In genomic region chr6:16327777-16328325, GRCh38 we compare ENCODE assay signal across 26 cellular contexts.
"Had no signal": no experiment of that assay in that cellular context is flagged by ENCODE, and none has a peak within 500 bp of the region (broad histone marks: within the 10 kb centered on the region; RNA-seq: fewer than 3 reads in every experiment).

No MANE protein-coding gene starts in this region.

- H3K36me3 Mint-ChIP-seq: natural killer cell treated with Interleukin-12 subunit alpha and Interleukin-12 subunit beta and Interleukin-15 and Interleukin-18, amount 100 ng/mL, for 72 hours had no signal

- H3K9me3 Mint-ChIP-seq: activated CD4-positive, alpha-beta memory T cell treated with anti-CD3 and anti-CD28 coated beads, Interleukin-2, amount 10 ng/mL, durations not matched to agents 7 days and 5 days; activated naive CD4-positive, alpha-beta T cell treated with anti-CD3 and anti-CD28 coated beads for 36 hours; activated T-helper 2 cell treated with anti-CD3 and anti-CD28 coated beads, Interferon-gamma antibody, Interleukin-2, Interleukin-4, amounts not matched to agents 10 μg/mL and 5 μg/mL and 100 μg/mL, durations not matched to agents 14 hours and 24 hours and 36 hours; dendritic cell treated with granulocyte-macrophage colony-stimulating factor and Interleukin-4, amounts not matched to agents 40 ng/mL and 50 ng/mL, for 4 days; natural killer cell treated with Interleukin-12 subunit alpha and Interleukin-12 subunit beta and Interleukin-15 and Interleukin-18, amount 100 ng/mL, for 72 hours; stimulated activated naive CD8-positive, alpha-beta T cell treated with anti-CD3 and anti-CD28 coated beads, Interleukin-15, amount 100 ng/mL, for 72 hours; type B pancreatic cell had no signal

- H3K4me3 Mint-ChIP-seq: activated CD4-positive, alpha-beta memory T cell treated with anti-CD3 and anti-CD28 coated beads, Interleukin-2, amount 10 ng/mL, durations not matched to agents 7 days and 5 days; activated CD8-positive, alpha-beta memory T cell treated with anti-CD3 and anti-CD28 coated beads, Interleukin-2, amount 10 ng/mL, durations not matched to agents 7 days and 5 days; activated naive CD4-positive, alpha-beta T cell treated with anti-CD3 and anti-CD28 coated beads for 36 hours; activated naive CD8-positive, alpha-beta T cell treated with anti-CD3 and anti-CD28 coated beads, Interleukin-2, amount 10 ng/mL, durations not matched to agents 7 days and 5 days; dendritic cell treated with granulocyte-macrophage colony-stimulating factor and Interleukin-4, amounts not matched to agents 40 ng/mL and 50 ng/mL, for 4 days; endodermal cell; natural killer cell treated with Interleukin-12 subunit alpha and Interleukin-12 subunit beta and Interleukin-15 and Interleukin-18, amount 100 ng/mL, for 72 hours; stimulated activated naive CD8-positive, alpha-beta T cell treated with anti-CD3 and anti-CD28 coated beads, Interleukin-15, amount 100 ng/mL, for 72 hours; type B pancreatic cell had no signal

- H3K27ac Mint-ChIP-seq: activated CD4-positive, alpha-beta memory T cell treated with anti-CD3 and anti-CD28 coated beads, Interleukin-2, amount 10 ng/mL, durations not matched to agents 7 days and 5 days; activated CD8-positive, alpha-beta memory T cell treated with anti-CD3 and anti-CD28 coated beads, Interleukin-2, amount 10 ng/mL, durations not matched to agents 7 days and 5 days; activated naive CD4-positive, alpha-beta T cell treated with anti-CD3 and anti-CD28 coated beads for 36 hours; activated naive CD8-positive, alpha-beta T cell treated with anti-CD3 and anti-CD28 coated beads, Interleukin-2, amount 10 ng/mL, durations not matched to agents 7 days and 5 days; activated T-helper 2 cell treated with anti-CD3 and anti-CD28 coated beads, Interferon-gamma antibody, Interleukin-2, Interleukin-4, amounts not matched to agents 10 μg/mL and 5 μg/mL and 100 μg/mL, durations not matched to agents 14 hours and 24 hours and 36 hours; dendritic cell treated with granulocyte-macrophage colony-stimulating factor and Interleukin-4, amounts not matched to agents 40 ng/mL and 50 ng/mL, for 4 days; endodermal cell; progenitor cell of endocrine pancreas; type B pancreatic cell had no signal

- DNase-seq: activated CD4-positive, alpha-beta memory T cell treated with anti-CD3 and anti-CD28 coated beads, Interleukin-2, amount 10 ng/mL, durations not matched to agents 7 days and 5 days; activated CD4-positive, alpha-beta T cell treated with anti-CD3 and anti-CD28 coated beads for 48 hours; activated CD8-positive, alpha-beta memory T cell treated with anti-CD3 and anti-CD28 coated beads, Interleukin-2, amount 10 ng/mL, durations not matched to agents 7 days and 5 days; activated naive CD4-positive, alpha-beta T cell treated with anti-CD3 and anti-CD28 coated beads for 36 hours; activated naive CD8-positive, alpha-beta T cell treated with anti-CD3 and anti-CD28 coated beads, Interleukin-2, amount 10 ng/mL, durations not matched to agents 7 days and 5 days; activated T-cell treated with anti-CD3 and anti-CD28 coated beads, Interleukin-2, amount 50 U/mL, for 48 hours; amniotic stem cell; central memory CD4-positive, alpha-beta T cell; endodermal cell; esophagus squamous epithelium; foreskin melanocyte; left cardiac atrium; left ventricle myocardium superior; mucosa of descending colon; stimulated activated CD4-positive, alpha-beta T cell treated with anti-CD3 and anti-CD28 coated beads, Interleukin-12 subunit alpha, Interleukin-12 subunit beta, amount 100 ng/mL, for 4 hours; stimulated activated CD4-positive, alpha-beta T cell treated with anti-CD3 and anti-CD28 coated beads, Interleukin-4, amount 100 ng/mL, for 1 hour; stimulated activated naive CD8-positive, alpha-beta T cell treated with anti-CD3 and anti-CD28 coated beads, Interleukin-15, amount 100 ng/mL, for 72 hours; substantia nigra; T-helper 1 cell; uterus had no signal

- H3K27me3 Mint-ChIP-seq: activated CD4-positive, alpha-beta memory T cell treated with anti-CD3 and anti-CD28 coated beads, Interleukin-2, amount 10 ng/mL, durations not matched to agents 7 days and 5 days; activated CD8-positive, alpha-beta memory T cell treated with anti-CD3 and anti-CD28 coated beads, Interleukin-2, amount 10 ng/mL, durations not matched to agents 7 days and 5 days; activated naive CD8-positive, alpha-beta T cell treated with anti-CD3 and anti-CD28 coated beads, Interleukin-2, amount 10 ng/mL, durations not matched to agents 7 days and 5 days; dendritic cell treated with granulocyte-macrophage colony-stimulating factor and Interleukin-4, amounts not matched to agents 40 ng/mL and 50 ng/mL, for 4 days; natural killer cell treated with Interleukin-12 subunit alpha and Interleukin-12 subunit beta and Interleukin-15 and Interleukin-18, amount 100 ng/mL, for 72 hours; progenitor cell of endocrine pancreas; stimulated activated naive CD8-positive, alpha-beta T cell treated with anti-CD3 and anti-CD28 coated beads, Interleukin-15, amount 100 ng/mL, for 72 hours; type B pancreatic cell had no signal

- ATAC-seq: activated CD4-positive, CD25-positive, alpha-beta regulatory T cell treated with anti-CD3 and anti-CD28 coated beads, Interleukin-2, amount 50 U/mL, for 24 hours; activated CD8-positive, alpha-beta memory T cell treated with anti-CD3 and anti-CD28 coated beads, Interleukin-2, amount 10 ng/mL, durations not matched to agents 7 days and 5 days; left cardiac atrium; left ventricle myocardium superior; mucosa of descending colon; natural killer cell treated with Interleukin-12 subunit alpha and Interleukin-12 subunit beta and Interleukin-15 and Interleukin-18, amount 100 ng/mL, for 72 hours; stimulated activated naive CD8-positive, alpha-beta T cell treated with anti-CD3 and anti-CD28 coated beads, Interleukin-15, amount 100 ng/mL, for 72 hours had no signal
